8 cellular contexts compared by ENCODE assay signal in the genomic region with DNA sequence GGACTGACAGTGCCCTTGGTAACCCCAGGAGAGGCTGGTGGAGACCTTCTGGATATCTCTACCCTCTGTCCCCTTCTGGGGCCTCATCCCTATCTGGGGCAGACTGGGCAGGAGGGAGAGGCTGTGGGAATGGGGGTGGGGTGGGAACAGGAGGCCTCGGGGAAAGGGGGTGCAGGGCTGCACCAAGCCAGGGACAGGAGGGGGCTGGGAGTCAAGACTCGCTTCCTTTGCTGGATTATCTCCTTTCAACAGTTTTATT. TPM values are rescaled to one million over a fixed set of nuclear protein-coding genes. Genes with fewer than 3 reads are reported as not detected.
DNase-seq lines count a peak whose midpoint lies in the region; ATAC-seq, FAIRE-seq and TF ChIP-seq lines count a peak whose summit lies in the region.

No MANE protein-coding gene starts in this region.

- no peak overlapping the region for H3K9ac ChIP-seq in HUES48 (ENCODE audit: low read depth, low read length)
- peak overlapping the region; percentile 76 to 90; a peak in 2 of 4 replicates for H3K9ac ChIP-seq in K562 (ENCODE audit: insufficient read depth in 1 of 2, low read depth in 2 of 2, low read length in 2 of 2)

- CTCF ChIA-PET in K562 (lab: Yijun Ruan, JAX; ENCODE audit: low intra/inter-chr PET ratio), result interaction anchor here (1.8 kb wide), 1 partner anchor 73 kb away, joined by 7 read pairs; no protein-coding TSS in a partner anchor

- H3K27ac ChIP-seq in HUES48 (ENCODE audit: low read depth, low read length) (peak overlapping the region; percentile 98), K562 (ENCODE audit: extremely low read depth, low read depth, low read length) (peak overlapping the region; percentile 85), lower lobe of right lung (peak overlapping the region; percentile 28), suprapubic skin (peak overlapping the region; percentile 76)

- TF ChIP-seq POLR2A in K562 (conservative IDR thresholded peaks at IDR 0.05) (no peak), suprapubic skin (IDR thresholded peaks at IDR 0.05) (no peak)

- ATAC-seq in K562, result no peak; the same call in 2 of the 3 replicates
- ATAC-seq in lower lobe of right lung, result no peak

- peaks cover 6% of the 10 kb centered on the region for H3K9me1 ChIP-seq in K562 (ENCODE audit: control insufficient read depth, insufficient read depth, low read length)

- H3K4me1 ChIP-seq in HUES48 (ENCODE audit: control insufficient read depth, insufficient read depth, low read length) (peaks cover 13% of the 10 kb centered on the region), K562 (replicated peaks in 1 of 2; ENCODE audit: control insufficient read depth in 2 of 2, insufficient read depth in 2 of 2, low read length in 2 of 2) (peaks cover 33 to 64% of the 10 kb centered on the region in 2 experiments), lower lobe of right lung (peaks cover 46% of the 10 kb centered on the region), suprapubic skin (peaks cover 46% of the 10 kb centered on the region)

- peak overlapping the region; percentile 87 for H2AFZ ChIP-seq in K562 (ENCODE audit: low read depth, low read length)

- H3K27me3 ChIP-seq in HUES48 (ENCODE audit: control insufficient read depth, insufficient read depth, low read length), result no peaks in the 10 kb centered on the region
- H3K27me3 ChIP-seq in K562 (ENCODE audit: control insufficient read depth in 2 of 2, insufficient read depth in 2 of 2, low read length in 2 of 2), result no peaks in the 10 kb centered on the region
- H3K27me3 ChIP-seq in lower lobe of right lung (ENCODE audit: low read depth), result no peaks in the 10 kb centered on the region
- H3K27me3 ChIP-seq in suprapubic skin, result no peaks in the 10 kb centered on the region

- in situ Hi-C loops in K562 (cut with MboI), result no loop called here

- no TSS peak for BruUV-seq in K562 (replicated peaks; lab: Mats Ljungman, UMichigan)

- H4K20me1 ChIP-seq in K562 (replicated peaks; ENCODE audit: control insufficient read depth, insufficient read depth, low read length), result no peaks in the 10 kb centered on the region

- no peak for TF ChIP-seq RAD21 in K562 (CRISPR knock-in tag; conservative IDR thresholded peaks at IDR 0.05 in 1 of 2, IDR thresholded peaks at IDR 0.05 in 1 of 2)

- no peaks in the 10 kb centered on the region; the same call in 2 of the 3 replicates for H3K79me2 ChIP-seq in K562 (ENCODE audit: control insufficient read depth, insufficient read depth, low read length)

- peak overlapping the region; percentile 68 for H3K4me3 ChIP-seq in HUES48 (ENCODE audit: low read depth, low read length)
- H3K4me3 ChIP-seq in K562, result peak overlapping the region; percentile 31; the same call in 1 of the 2 replicates
- peak overlapping the region; percentile 49 for H3K4me3 ChIP-seq in lower lobe of right lung
- H3K4me3 ChIP-seq in suprapubic skin, result peak overlapping the region; percentile 33

- H3K9me3 ChIP-seq in HUES48 (ENCODE audit: control insufficient read depth, insufficient read depth, low read length) (no peaks in the 10 kb centered on the region), K562 (replicated peaks; ENCODE audit: control insufficient read depth, insufficient read depth, low read depth, low read length) (no peaks in the 10 kb centered on the region), lower lobe of right lung (no peaks in the 10 kb centered on the region), suprapubic skin (no peaks in the 10 kb centered on the region)

- peak in 2 of 4 experiments; percentile 77 to 79 for DNase-seq in K562 (ENCODE audit: extremely low read depth in 1 of 4, low spot score in 3 of 4)
- no peak for DNase-seq in lower lobe of right lung
- DNase-seq in suprapubic skin (ENCODE audit: low spot score in 2 of 2), result no peak
- no peak for DNase-seq in activated CD4-positive, alpha-beta T cell treated with anti-CD3 and anti-CD28 coated beads for 48 hours
- no peak for DNase-seq in cortex of kidney (lab: John Stamatoyannopoulos, UW)
- DNase-seq in SW480 (ENCODE audit: low spot score), result no peak
- no peak for DNase-seq in NCI-H526 (lab: John Stamatoyannopoulos, UW)

- FAIRE-seq in K562 (lab: Jason Lieb, UNC), result no peak

- no peak for TF ChIP-seq EP300 in K562 (IDR thresholded peaks at IDR 0.05; ENCODE audit: low read length)
- no peak for TF ChIP-seq EP300 in suprapubic skin (IDR thresholded peaks at IDR 0.05)

- TF ChIP-seq CTCF in K562 (IDR thresholded peaks at IDR 0.05 in 2 of 3, conservative IDR thresholded peaks at IDR 0.05 in 1 of 3; ENCODE audit: insufficient read depth in 2 of 3, low read depth in 1 of 3, low read length in 3 of 3), result no peak
- no peak for TF ChIP-seq CTCF in lower lobe of right lung (IDR thresholded peaks at IDR 0.05)
- TF ChIP-seq CTCF in suprapubic skin (IDR thresholded peaks at IDR 0.05), result no peak

- 0% methylated on average over 1 of the region's 2 CpGs for WGBS in K562 (ENCODE audit: insufficient coverage, low coverage, missing lambda C conversion rate)
- 14% methylated on average over 2 of the region's 2 CpGs for WGBS in suprapubic skin

- H3K36me3 ChIP-seq in HUES48 (ENCODE audit: control insufficient read depth, insufficient read depth, low read length) (peaks cover 23% of the 10 kb centered on the region), K562 (ENCODE audit: control insufficient read depth, insufficient read depth, low read length) (peaks cover 5% of the 10 kb centered on the region; the same call in 1 of the 3 replicates), lower lobe of right lung (peaks cover 46% of the 10 kb centered on the region), suprapubic skin (peaks cover 34% of the 10 kb centered on the region)

- POLR2A ChIA-PET in K562 (lab: Yijun Ruan, JAX), result interaction anchor here (0.6 to 0.9 kb wide), 2 partner anchors 8 to 13 kb away, joined by 3 to 4 read pairs; no protein-coding TSS in a partner anchor

- peak overlapping the region; percentile 96 for H3K4me2 ChIP-seq in K562 (ENCODE audit: insufficient read depth, low read length)

- intact Hi-C loops in K562 (cut with micrococcal nuclease) (no loop called here), lower lobe of right lung (cut with DNase I) (no loop called here)

RNA-seq across cellular contexts. Expression of gene G6PC3, which starts 24.8 kb away (rescaled TPM):
- 33.6 and 98.9 TPM in 2 replicates for total RNA-seq in K562 (2011; cell fraction: chromatin; rRNA removed; ENCODE audit: low replicate concordance)
- total RNA-seq in K562 (2011; cell fraction: nucleolus; rRNA removed), result 135 and 137 TPM in 2 replicates
- total RNA-seq in K562 (2011; cell fraction: nucleoplasm; rRNA removed), result 99.2 and 101 TPM in 2 replicates
- 31.1 and 37.6 TPM in 2 replicates for total RNA-seq in K562 (2014; rRNA removed)
- total RNA-seq in K562 (2014; rRNA removed; fragmentation: Illumina TruSeq; extraction: Trizol), result 11.4 and 11.6 TPM in 2 replicates
- 24.1 and 26.8 TPM in 2 replicates for total RNA-seq in K562 (2015; rRNA removed; fragmentation: Illumina TruSeq; extraction: Trizol)
- total RNA-seq in K562 (2021), result 41.9 and 47.4 TPM in 2 replicates
- polyA plus RNA-seq in K562 (2011; rRNA removed), result 46.6 and 55.1 TPM in 2 replicates
- 121 and 218 TPM in 2 replicates for polyA plus RNA-seq in K562 (2011; cell fraction: cytosol; rRNA removed)
- 51.8 and 71.7 TPM in 2 replicates for polyA plus RNA-seq in K562 (2011; cell fraction: nucleus; rRNA removed)
- 62.0 and 81.3 TPM in 2 replicates for polyA plus RNA-seq in K562 (2012)
- polyA plus RNA-seq in K562 (2014; fragmentation: Illumina TruSeq; extraction: Trizol), result 49.5 and 60.5 TPM in 2 replicates
- 10 to 100 TPM; 10.4 to 14.8 TPM for polyA plus RNA-seq in K562 (2014; fragmentation: Nextera tagmentation; extraction: Ambion mirVana)
- polyA plus RNA-seq in K562 (2014; rRNA removed), result 56.3 and 57.8 TPM in 2 replicates
- 31.6 and 48.8 TPM in 2 replicates for polyA minus RNA-seq in K562 (2011; rRNA and poly(A)+ RNA removed)
- 44.7 and 61.0 TPM in 2 replicates for polyA minus RNA-seq in K562 (2011; cell fraction: cytosol; rRNA and poly(A)+ RNA removed)
- polyA minus RNA-seq in K562 (2011; cell fraction: nucleus; rRNA and poly(A)+ RNA removed), result 24.7 and 25.6 TPM in 2 replicates
- 40.1 TPM for total RNA-seq in lower lobe of right lung
- 10 to 100 TPM; 12.7 to 20.4 (median 15.4) TPM for total RNA-seq in suprapubic skin

RNA-seq across cellular contexts. Expression of gene HDAC5, which starts 28.1 kb away (rescaled TPM):
- total RNA-seq in K562 (2011; cell fraction: chromatin; rRNA removed; ENCODE audit: low replicate concordance), result 27.5 and 79.4 TPM in 2 replicates
- 54.3 and 56.9 TPM in 2 replicates for total RNA-seq in K562 (2011; cell fraction: nucleolus; rRNA removed)
- total RNA-seq in K562 (2011; cell fraction: nucleoplasm; rRNA removed), result 39.6 and 46.3 TPM in 2 replicates
- total RNA-seq in K562 (2014; rRNA removed) (26.2 and 29.6 TPM in 2 replicates), K562 (2014; rRNA removed; fragmentation: Illumina TruSeq; extraction: Trizol) (4.7 and 6.5 TPM in 2 replicates), K562 (2015; rRNA removed; fragmentation: Illumina TruSeq; extraction: Trizol) (8.0 and 8.7 TPM in 2 replicates), K562 (2021) (23.1 and 25.1 TPM in 2 replicates), lower lobe of right lung (59.2 TPM), suprapubic skin (100 to 1,000 TPM; 135 to 197 (median 168) TPM)
- polyA plus RNA-seq in K562 (2011; rRNA removed) (24.0 and 36.0 TPM in 2 replicates), K562 (2014; fragmentation: Illumina TruSeq; extraction: Trizol) (16.4 and 20.5 TPM in 2 replicates), K562 (2014; fragmentation: Nextera tagmentation; extraction: Ambion mirVana) (under 1 TPM; 0.45 to 0.73 TPM), K562 (2014; rRNA removed) (18.6 and 20.2 TPM in 2 replicates)
- polyA plus RNA-seq in K562 (2011; cell fraction: cytosol; rRNA removed), result 31.1 and 42.9 TPM in 2 replicates
- 34.0 and 43.6 TPM in 2 replicates for polyA plus RNA-seq in K562 (2011; cell fraction: nucleus; rRNA removed)
- polyA plus RNA-seq in K562 (2012), result 18.3 and 32.1 TPM in 2 replicates
- 17.7 and 29.2 TPM in 2 replicates for polyA minus RNA-seq in K562 (2011; rRNA and poly(A)+ RNA removed)
- polyA minus RNA-seq in K562 (2011; cell fraction: cytosol; rRNA and poly(A)+ RNA removed), result 26.6 and 29.1 TPM in 2 replicates
- polyA minus RNA-seq in K562 (2011; cell fraction: nucleus; rRNA and poly(A)+ RNA removed), result 16.2 and 17.5 TPM in 2 replicates

RNA-seq across cellular contexts. Expression of gene LSM12, which starts 28.8 kb away (rescaled TPM):
- total RNA-seq in K562 (2011; cell fraction: chromatin; rRNA removed; ENCODE audit: low replicate concordance), result 48.1 and 49.0 TPM in 2 replicates
- 32.9 and 33.7 TPM in 2 replicates for total RNA-seq in K562 (2011; cell fraction: nucleolus; rRNA removed)
- total RNA-seq in K562 (2011; cell fraction: nucleoplasm; rRNA removed), result 64.8 and 108 TPM in 2 replicates
- 53.0 and 71.1 TPM in 2 replicates for total RNA-seq in K562 (2014; rRNA removed)
- 78.4 and 82.8 TPM in 2 replicates for total RNA-seq in K562 (2014; rRNA removed; fragmentation: Illumina TruSeq; extraction: Trizol)
- 95.0 and 102 TPM in 2 replicates for total RNA-seq in K562 (2015; rRNA removed; fragmentation: Illumina TruSeq; extraction: Trizol)
- total RNA-seq in K562 (2021), result 104 and 108 TPM in 2 replicates
- 66.3 and 82.2 TPM in 2 replicates for polyA plus RNA-seq in K562 (2011; rRNA removed)
- 56.4 and 75.0 TPM in 2 replicates for polyA plus RNA-seq in K562 (2011; cell fraction: cytosol; rRNA removed)
- 32.9 and 38.2 TPM in 2 replicates for polyA plus RNA-seq in K562 (2011; cell fraction: nucleus; rRNA removed)
- polyA plus RNA-seq in K562 (2012), result 40.9 and 63.3 TPM in 2 replicates
- 98.5 and 124 TPM in 2 replicates for polyA plus RNA-seq in K562 (2014; fragmentation: Illumina TruSeq; extraction: Trizol)
- polyA plus RNA-seq in K562 (2014; fragmentation: Nextera tagmentation; extraction: Ambion mirVana), result 100 to 1,000 TPM in 1 of 2 experiments, 10 to 100 TPM in 1; 89.3 to 258 TPM
- polyA plus RNA-seq in K562 (2014; rRNA removed), result 70.0 and 80.9 TPM in 2 replicates
- 133 and 173 TPM in 2 replicates for polyA minus RNA-seq in K562 (2011; rRNA and poly(A)+ RNA removed)
- polyA minus RNA-seq in K562 (2011; cell fraction: cytosol; rRNA and poly(A)+ RNA removed), result 44.4 and 52.5 TPM in 2 replicates
- polyA minus RNA-seq in K562 (2011; cell fraction: nucleus; rRNA and poly(A)+ RNA removed), result 11.3 and 24.1 TPM in 2 replicates
- total RNA-seq in lower lobe of right lung, result 39.1 TPM
- 10 to 100 TPM; 27.8 to 44.6 (median 33.3) TPM for total RNA-seq in suprapubic skin

RNA-seq across cellular contexts. Expression of gene HROB, which starts 46.4 kb away (rescaled TPM):
- 57.8 and 130 TPM in 2 replicates for total RNA-seq in K562 (2011; cell fraction: chromatin; rRNA removed; ENCODE audit: low replicate concordance)
- total RNA-seq in K562 (2011; cell fraction: nucleolus; rRNA removed), result 60.3 and 68.5 TPM in 2 replicates
- 45.9 and 50.4 TPM in 2 replicates for total RNA-seq in K562 (2011; cell fraction: nucleoplasm; rRNA removed)
- total RNA-seq in K562 (2014; rRNA removed) (10.4 and 15.0 TPM in 2 replicates), K562 (2014; rRNA removed; fragmentation: Illumina TruSeq; extraction: Trizol) (7.1 and 9.3 TPM in 2 replicates), K562 (2015; rRNA removed; fragmentation: Illumina TruSeq; extraction: Trizol) (9.6 and 9.8 TPM in 2 replicates), K562 (2021) (17.5 and 20.1 TPM in 2 replicates), lower lobe of right lung (0.50 TPM), suprapubic skin (1 to 10 TPM; 1.6 to 3.7 (median 2.4) TPM)
- polyA plus RNA-seq in K562 (2011; rRNA removed) (11.9 and 25.9 TPM in 2 replicates), K562 (2014; fragmentation: Illumina TruSeq; extraction: Trizol) (18.9 and 19.5 TPM in 2 replicates), K562 (2014; fragmentation: Nextera tagmentation; extraction: Ambion mirVana) (1 to 10 TPM; 6.6 to 6.7 TPM), K562 (2014; rRNA removed) (10.6 and 13.5 TPM in 2 replicates)
- polyA plus RNA-seq in K562 (2011; cell fraction: cytosol; rRNA removed), result 22.0 and 24.6 TPM in 2 replicates
- 34.5 and 44.9 TPM in 2 replicates for polyA plus RNA-seq in K562 (2011; cell fraction: nucleus; rRNA removed)
- polyA plus RNA-seq in K562 (2012), result 11.8 and 18.1 TPM in 2 replicates
- polyA minus RNA-seq in K562 (2011; rRNA and poly(A)+ RNA removed), result 21.5 and 22.0 TPM in 2 replicates
- polyA minus RNA-seq in K562 (2011; cell fraction: cytosol; rRNA and poly(A)+ RNA removed), result 15.9 and 16.5 TPM in 2 replicates
- 10.0 and 13.3 TPM in 2 replicates for polyA minus RNA-seq in K562 (2011; cell fraction: nucleus; rRNA and poly(A)+ RNA removed)

Comparison
In these comparisons a context has a peak if more than half of its experiments do, and no peak if none do; other contexts are left out.
1. H3K27ac ChIP-seq: peak in every context shown above with its lines; median percentile 98 in HUES48; 85 in K562; 76 in suprapubic skin; 28 in lower lobe of right lung.